ENCODE assay signal across 1 cellular context in the genomic region with DNA sequence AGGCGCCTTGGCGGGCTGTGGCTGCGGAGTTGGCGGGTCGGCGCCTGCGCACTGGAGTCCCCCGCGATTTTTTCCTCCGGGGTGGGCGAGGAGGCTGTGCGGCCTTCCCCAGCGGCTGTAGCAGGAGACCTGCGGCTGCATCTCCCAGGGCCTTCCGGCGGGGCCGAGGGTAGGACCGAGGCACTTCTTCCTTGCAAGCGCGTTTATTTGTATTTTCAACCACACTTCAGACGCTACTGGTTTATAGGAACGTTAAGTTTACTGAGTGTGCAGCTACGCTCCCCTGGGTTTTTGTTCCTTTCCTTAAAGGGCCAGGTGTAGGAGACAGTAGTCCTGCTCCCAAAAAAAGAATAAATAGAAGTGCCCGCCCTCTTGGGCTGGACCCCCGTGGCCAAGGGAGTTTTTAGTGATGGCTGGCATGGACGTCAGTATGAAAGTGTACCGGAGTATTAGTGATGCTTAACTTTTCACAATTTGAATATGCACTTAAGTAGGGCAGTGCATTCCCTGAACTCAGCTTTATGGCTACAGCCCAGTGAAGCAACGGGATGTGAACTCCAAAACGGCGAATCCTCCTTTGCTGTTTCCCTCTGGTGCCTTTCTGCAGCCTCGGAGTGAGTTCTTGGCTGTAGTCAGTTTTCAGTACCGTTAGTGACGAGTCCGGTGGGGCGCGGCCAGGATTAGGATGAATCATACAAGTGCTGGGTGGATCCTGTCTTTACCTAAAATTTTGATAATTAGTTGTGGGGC.
TF ChIP-seq lines count a peak whose summit lies in the region.

No MANE protein-coding gene starts in this region.

TF ChIP-seq in HepG2, 621 proteins besides CTCF, POLR2A, EP300 and RAD21 (continued from another document and continues in another):
- TF ChIP-seq ZBTB14 (CRISPR knock-in tag; IDR thresholded peaks at IDR 0.05) = 0 out of 2 replicates have a peak, but pooled peaks have one; percentile 38
- no peak for TF ChIP-seq ZBTB3 (CRISPR knock-in tag; IDR thresholded peaks at IDR 0.05; ENCODE audit: borderline replicate concordance, low read depth)
- TF ChIP-seq, protein P1, sequence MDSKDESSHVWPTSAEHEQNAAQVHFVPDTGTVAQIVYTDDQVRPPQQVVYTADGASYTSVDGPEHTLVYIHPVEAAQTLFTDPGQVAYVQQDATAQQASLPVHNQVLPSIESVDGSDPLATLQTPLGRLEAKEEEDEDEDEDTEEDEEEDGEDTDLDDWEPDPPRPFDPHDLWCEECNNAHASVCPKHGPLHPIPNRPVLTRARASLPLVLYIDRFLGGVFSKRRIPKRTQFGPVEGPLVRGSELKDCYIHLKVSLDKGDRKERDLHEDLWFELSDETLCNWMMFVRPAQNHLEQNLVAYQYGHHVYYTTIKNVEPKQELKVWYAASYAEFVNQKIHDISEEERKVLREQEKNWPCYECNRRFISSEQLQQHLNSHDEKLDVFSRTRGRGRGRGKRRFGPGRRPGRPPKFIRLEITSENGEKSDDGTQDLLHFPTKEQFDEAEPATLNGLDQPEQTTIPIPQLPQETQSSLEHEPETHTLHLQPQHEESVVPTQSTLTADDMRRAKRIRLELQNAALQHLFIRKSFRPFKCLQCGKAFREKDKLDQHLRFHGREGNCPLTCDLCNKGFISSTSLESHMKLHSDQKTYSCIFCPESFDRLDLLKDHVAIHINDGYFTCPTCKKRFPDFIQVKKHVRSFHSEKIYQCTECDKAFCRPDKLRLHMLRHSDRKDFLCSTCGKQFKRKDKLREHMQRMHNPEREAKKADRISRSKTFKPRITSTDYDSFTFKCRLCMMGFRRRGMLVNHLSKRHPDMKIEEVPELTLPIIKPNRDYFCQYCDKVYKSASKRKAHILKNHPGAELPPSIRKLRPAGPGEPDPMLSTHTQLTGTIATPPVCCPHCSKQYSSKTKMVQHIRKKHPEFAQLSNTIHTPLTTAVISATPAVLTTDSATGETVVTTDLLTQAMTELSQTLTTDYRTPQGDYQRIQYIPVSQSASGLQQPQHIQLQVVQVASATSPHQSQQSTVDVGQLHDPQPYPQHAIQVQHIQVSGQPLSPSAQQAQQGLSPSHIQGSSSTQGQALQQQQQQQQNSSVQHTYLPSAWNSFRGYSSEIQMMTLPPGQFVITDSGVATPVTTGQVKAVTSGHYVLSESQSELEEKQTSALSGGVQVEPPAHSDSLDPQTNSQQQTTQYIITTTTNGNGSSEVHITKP (CRISPR knock-in tag; IDR thresholded peaks at IDR 0.05; ENCODE audit: low read depth) = no peak
- TF ChIP-seq ZNF124 (CRISPR knock-in tag; IDR thresholded peaks at IDR 0.05) = no peak; the same call in none of the 2 replicates
- TF ChIP-seq ZNF562 (CRISPR knock-in tag; IDR thresholded peaks at IDR 0.05; ENCODE audit: borderline replicate concordance) = no peak
- no peak; the same call in 1 of the 2 replicates for TF ChIP-seq ZSCAN31 (CRISPR knock-in tag; IDR thresholded peaks at IDR 0.05; ENCODE audit: low read depth)
- TF ChIP-seq, protein P2, sequence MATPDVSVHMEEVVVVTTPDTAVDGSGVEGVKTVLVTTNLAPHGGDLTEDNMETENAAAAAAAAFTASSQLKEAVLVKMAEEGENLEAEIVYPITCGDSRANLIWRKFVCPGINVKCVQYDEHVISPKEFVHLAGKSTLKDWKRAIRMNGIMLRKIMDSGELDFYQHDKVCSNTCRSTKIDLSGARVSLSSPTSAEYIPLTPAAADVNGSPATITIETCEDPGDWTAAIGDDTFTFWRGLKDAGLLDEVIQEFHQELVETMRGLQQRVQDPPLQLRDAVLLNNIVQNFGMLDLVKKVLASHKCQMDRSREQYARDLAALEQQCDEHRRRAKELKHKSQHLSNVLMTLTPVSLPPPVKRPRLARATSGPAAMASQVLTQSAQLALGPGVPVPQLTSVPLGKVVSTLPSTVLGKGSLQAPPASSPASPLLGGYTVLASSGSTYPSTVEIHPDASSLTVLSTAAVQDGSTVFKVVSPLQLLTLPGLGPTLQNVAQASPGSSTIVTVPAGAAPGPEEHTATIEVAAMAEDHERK (CRISPR knock-in tag; IDR thresholded peaks at IDR 0.05; ENCODE audit: low read depth) = no peak
- TF ChIP-seq ZNF367 (CRISPR knock-in tag; IDR thresholded peaks at IDR 0.05; ENCODE audit: borderline replicate concordance) = peak; percentile 25; the same call in 1 of the 2 replicates
- TF ChIP-seq FOXJ3 (CRISPR knock-in tag; IDR thresholded peaks at IDR 0.05; ENCODE audit: borderline replicate concordance) = peak; percentile 65; the same call in 1 of the 2 replicates
- no peak for TF ChIP-seq ZNF577 (CRISPR knock-in tag; IDR thresholded peaks at IDR 0.05; ENCODE audit: borderline replicate concordance, low read depth)
- no peak; the same call in 1 of the 2 replicates for TF ChIP-seq NR2C2 (CRISPR knock-in tag; IDR thresholded peaks at IDR 0.05; ENCODE audit: borderline replicate concordance)
- no peak for TF ChIP-seq DPF2 (CRISPR knock-in tag; IDR thresholded peaks at IDR 0.05; ENCODE audit: borderline replicate concordance, low read depth)
- no peak for TF ChIP-seq TMF1 (CRISPR knock-in tag; IDR thresholded peaks at IDR 0.05; ENCODE audit: low read depth)
- no peak for TF ChIP-seq ZNF7 (CRISPR knock-in tag; IDR thresholded peaks at IDR 0.05)
- peak; percentile 8; the same call in 1 of the 2 replicates for TF ChIP-seq HOXA3 (CRISPR knock-in tag; IDR thresholded peaks at IDR 0.05)
- no peak for TF ChIP-seq CBFB (CRISPR knock-in tag; IDR thresholded peaks at IDR 0.05)
- TF ChIP-seq, protein P3, sequence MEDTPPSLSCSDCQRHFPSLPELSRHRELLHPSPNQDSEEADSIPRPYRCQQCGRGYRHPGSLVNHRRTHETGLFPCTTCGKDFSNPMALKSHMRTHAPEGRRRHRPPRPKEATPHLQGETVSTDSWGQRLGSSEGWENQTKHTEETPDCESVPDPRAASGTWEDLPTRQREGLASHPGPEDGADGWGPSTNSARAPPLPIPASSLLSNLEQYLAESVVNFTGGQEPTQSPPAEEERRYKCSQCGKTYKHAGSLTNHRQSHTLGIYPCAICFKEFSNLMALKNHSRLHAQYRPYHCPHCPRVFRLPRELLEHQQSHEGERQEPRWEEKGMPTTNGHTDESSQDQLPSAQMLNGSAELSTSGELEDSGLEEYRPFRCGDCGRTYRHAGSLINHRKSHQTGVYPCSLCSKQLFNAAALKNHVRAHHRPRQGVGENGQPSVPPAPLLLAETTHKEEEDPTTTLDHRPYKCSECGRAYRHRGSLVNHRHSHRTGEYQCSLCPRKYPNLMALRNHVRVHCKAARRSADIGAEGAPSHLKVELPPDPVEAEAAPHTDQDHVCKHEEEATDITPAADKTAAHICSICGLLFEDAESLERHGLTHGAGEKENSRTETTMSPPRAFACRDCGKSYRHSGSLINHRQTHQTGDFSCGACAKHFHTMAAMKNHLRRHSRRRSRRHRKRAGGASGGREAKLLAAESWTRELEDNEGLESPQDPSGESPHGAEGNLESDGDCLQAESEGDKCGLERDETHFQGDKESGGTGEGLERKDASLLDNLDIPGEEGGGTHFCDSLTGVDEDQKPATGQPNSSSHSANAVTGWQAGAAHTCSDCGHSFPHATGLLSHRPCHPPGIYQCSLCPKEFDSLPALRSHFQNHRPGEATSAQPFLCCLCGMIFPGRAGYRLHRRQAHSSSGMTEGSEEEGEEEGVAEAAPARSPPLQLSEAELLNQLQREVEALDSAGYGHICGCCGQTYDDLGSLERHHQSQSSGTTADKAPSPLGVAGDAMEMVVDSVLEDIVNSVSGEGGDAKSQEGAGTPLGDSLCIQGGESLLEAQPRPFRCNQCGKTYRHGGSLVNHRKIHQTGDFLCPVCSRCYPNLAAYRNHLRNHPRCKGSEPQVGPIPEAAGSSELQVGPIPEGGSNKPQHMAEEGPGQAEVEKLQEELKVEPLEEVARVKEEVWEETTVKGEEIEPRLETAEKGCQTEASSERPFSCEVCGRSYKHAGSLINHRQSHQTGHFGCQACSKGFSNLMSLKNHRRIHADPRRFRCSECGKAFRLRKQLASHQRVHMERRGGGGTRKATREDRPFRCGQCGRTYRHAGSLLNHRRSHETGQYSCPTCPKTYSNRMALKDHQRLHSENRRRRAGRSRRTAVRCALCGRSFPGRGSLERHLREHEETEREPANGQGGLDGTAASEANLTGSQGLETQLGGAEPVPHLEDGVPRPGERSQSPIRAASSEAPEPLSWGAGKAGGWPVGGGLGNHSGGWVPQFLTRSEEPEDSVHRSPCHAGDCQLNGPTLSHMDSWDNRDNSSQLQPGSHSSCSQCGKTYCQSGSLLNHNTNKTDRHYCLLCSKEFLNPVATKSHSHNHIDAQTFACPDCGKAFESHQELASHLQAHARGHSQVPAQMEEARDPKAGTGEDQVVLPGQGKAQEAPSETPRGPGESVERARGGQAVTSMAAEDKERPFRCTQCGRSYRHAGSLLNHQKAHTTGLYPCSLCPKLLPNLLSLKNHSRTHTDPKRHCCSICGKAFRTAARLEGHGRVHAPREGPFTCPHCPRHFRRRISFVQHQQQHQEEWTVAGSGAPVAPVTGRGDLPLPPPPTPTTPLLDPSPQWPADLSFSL (CRISPR knock-in tag; IDR thresholded peaks at IDR 0.05) = no peak
- TF ChIP-seq, protein P4, sequence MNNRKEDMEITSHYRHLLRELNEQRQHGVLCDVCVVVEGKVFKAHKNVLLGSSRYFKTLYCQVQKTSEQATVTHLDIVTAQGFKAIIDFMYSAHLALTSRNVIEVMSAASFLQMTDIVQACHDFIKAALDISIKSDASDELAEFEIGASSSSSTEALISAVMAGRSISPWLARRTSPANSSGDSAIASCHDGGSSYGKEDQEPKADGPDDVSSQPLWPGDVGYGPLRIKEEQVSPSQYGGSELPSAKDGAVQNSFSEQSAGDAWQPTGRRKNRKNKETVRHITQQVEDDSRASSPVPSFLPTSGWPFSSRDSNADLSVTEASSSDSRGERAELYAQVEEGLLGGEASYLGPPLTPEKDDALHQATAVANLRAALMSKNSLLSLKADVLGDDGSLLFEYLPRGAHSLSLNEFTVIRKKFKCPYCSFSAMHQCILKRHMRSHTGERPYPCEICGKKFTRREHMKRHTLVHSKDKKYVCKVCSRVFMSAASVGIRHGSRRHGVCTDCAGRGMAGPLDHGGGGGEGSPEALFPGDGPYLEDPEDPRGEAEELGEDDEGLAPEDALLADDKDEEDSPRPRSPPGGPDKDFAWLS (CRISPR knock-in tag; IDR thresholded peaks at IDR 0.05; ENCODE audit: borderline replicate concordance) = peak; percentile 51; the same call in 1 of the 2 replicates
- TF ChIP-seq KDM5A (IDR thresholded peaks at IDR 0.05; ENCODE audit: borderline replicate concordance, low read length) = peak; percentile 89; the same call in 1 of the 2 replicates
- 0 out of 2 replicates have a peak, but pooled peaks have one; percentile 4 for TF ChIP-seq ZNF503 (CRISPR knock-in tag; IDR thresholded peaks at IDR 0.05)
- no peak for TF ChIP-seq ZNF432 (CRISPR knock-in tag; IDR thresholded peaks at IDR 0.05; ENCODE audit: borderline replicate concordance)
- peak; percentile 80 for TF ChIP-seq AGO1 (IDR thresholded peaks at IDR 0.05; ENCODE audit: low read depth, low read length, poor library complexity, severe bottlenecking)
- no peak for TF ChIP-seq PITX1 (CRISPR knock-in tag; IDR thresholded peaks at IDR 0.05)
- peak; percentile 58 for TF ChIP-seq YEATS4 (CRISPR knock-in tag; IDR thresholded peaks at IDR 0.05; ENCODE audit: borderline replicate concordance)
- TF ChIP-seq ESRRA (CRISPR knock-in tag; IDR thresholded peaks at IDR 0.05; ENCODE audit: low read depth) = peak; percentile 28; the same call in 1 of the 2 replicates
- peak; percentile 18; the same call in 1 of the 2 replicates for TF ChIP-seq PAXIP1 (CRISPR knock-in tag; conservative IDR thresholded peaks at IDR 0.05)
- peak; percentile 41; the same call in 1 of the 2 replicates for TF ChIP-seq ZNF275 (CRISPR knock-in tag; IDR thresholded peaks at IDR 0.05; ENCODE audit: borderline replicate concordance)
- no peak for TF ChIP-seq NFE2L1 (CRISPR knock-in tag; IDR thresholded peaks at IDR 0.05; ENCODE audit: borderline replicate concordance)
